In the genomic region with DNA sequence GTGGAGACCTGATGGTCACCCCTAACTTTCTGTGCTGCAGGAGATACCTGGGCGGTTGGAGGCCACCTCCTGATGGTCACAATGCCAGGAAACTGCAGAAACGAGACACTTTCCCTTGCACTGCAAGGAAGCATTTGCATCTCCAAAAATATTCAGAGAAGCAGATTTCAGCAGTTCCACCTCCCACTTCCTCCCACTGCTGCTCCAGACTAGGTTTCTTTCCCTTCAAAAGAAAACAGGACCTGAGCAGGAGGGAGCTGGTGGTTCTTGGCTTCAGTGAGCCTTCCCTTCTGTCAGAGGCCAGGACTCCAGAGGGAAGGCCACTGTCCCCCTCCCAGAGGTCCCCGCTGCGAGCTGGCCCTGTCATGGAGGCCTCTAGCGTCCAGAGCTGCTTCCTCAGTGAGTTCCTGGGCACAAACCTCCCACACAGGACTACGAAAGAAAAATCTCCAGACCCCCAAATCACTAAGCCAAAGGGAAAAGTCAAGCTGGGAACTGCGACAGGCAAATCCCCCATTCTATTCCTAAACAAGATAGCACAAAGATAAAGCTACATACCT, we compare ENCODE assay signal across 32 cellular contexts. TPM values are rescaled to one million over a fixed set of nuclear protein-coding genes. Genes with fewer than 3 reads are reported as not detected.
DNase-seq lines count a peak whose midpoint lies in the region; ATAC-seq and TF ChIP-seq lines count a peak whose summit lies in the region.
"Had no signal": no experiment of that assay in that cellular context is flagged by ENCODE, and none has a peak within 500 bp of the region (broad histone marks: within the 10 kb centered on the region; RNA-seq: fewer than 3 reads in every experiment).

No MANE protein-coding gene starts in this region.

- TF ChIP-seq CTCF in WTC11 (IDR thresholded peaks at IDR 0.05) (no peak), dorsolateral prefrontal cortex (IDR thresholded peaks at IDR 0.05 in 54 of 56, conservative IDR thresholded peaks at IDR 0.05 in 2 of 56; ENCODE audit: low read depth in 1 of 56, partially characterized antibody in 56 of 56) (no peak)

- H3K9me3 Mint-ChIP-seq in WTC11, result no peaks in the 10 kb centered on the region
- no peaks in the 10 kb centered on the region for H3K9me3 Mint-ChIP-seq in effector memory CD8-positive, alpha-beta T cell
- H3K9me3 Mint-ChIP-seq in T-helper 2 cell treated with Interferon-gamma antibody and Interleukin-4, amounts not matched to agents 5 μg/mL and 100 μg/mL, for 36 hours, result no peaks in the 10 kb centered on the region
- H3K9me3 Mint-ChIP-seq: activated T-helper 2 cell treated with anti-CD3 and anti-CD28 coated beads, Interferon-gamma antibody, Interleukin-2, Interleukin-4, amounts not matched to agents 10 μg/mL and 5 μg/mL and 100 μg/mL, durations not matched to agents 14 hours and 24 hours and 36 hours; CD8-positive, alpha-beta memory T cell; T-helper 1 cell treated with Interleukin-12 subunit alpha and Interleukin-12 subunit beta and Interleukin-4 antibody, amounts not matched to agents 30 μg/mL and 1 μg/mL, for 36 hours had no signal

- CTCF ChIA-PET in WTC11 (lab: Charles Lee), result interaction anchor here (0.8 to 2.8 kb wide), 3 partner anchors 17 to 251 kb away, joined by 3 to 10 read pairs (median 9); no protein-coding TSS in a partner anchor

- peak overlapping the region in 47 of 59 donors; percentile 1 to 75 (median 50) for H3K27ac ChIP-seq in dorsolateral prefrontal cortex
- H3K27ac ChIP-seq: brain microvascular endothelial cell, esophagus muscularis mucosa, foreskin keratinocyte, heart left ventricle, parathyroid adenoma, thoracic aorta, vagina had no signal

- H3K4me1 Mint-ChIP-seq in WTC11, result peaks cover 20% of the 10 kb centered on the region
- H3K4me1 Mint-ChIP-seq in effector memory CD8-positive, alpha-beta T cell (ENCODE audit: low read depth in 2 of 2), result no peaks in the 10 kb centered on the region
- no peaks in the 10 kb centered on the region for H3K4me1 Mint-ChIP-seq in T-helper 2 cell treated with Interferon-gamma antibody and Interleukin-4, amounts not matched to agents 5 μg/mL and 100 μg/mL, for 36 hours (ENCODE audit: low read depth)
- H3K4me1 Mint-ChIP-seq: B cell; CD8-positive, alpha-beta memory T cell had no signal

- POLR2A ChIA-PET in WTC11 (lab: Charles Lee), result interaction anchor here (0.7 kb wide), 1 partner anchor 46 kb away, joined by 3 read pairs; a partner anchor contains a TSS

- no peaks in the 10 kb centered on the region for H3K27me3 Mint-ChIP-seq in WTC11 (ENCODE audit: low read depth)
- H3K27me3 Mint-ChIP-seq in effector memory CD8-positive, alpha-beta T cell, result no peaks in the 10 kb centered on the region
- H3K27me3 Mint-ChIP-seq in T-helper 2 cell treated with Interferon-gamma antibody and Interleukin-4, amounts not matched to agents 5 μg/mL and 100 μg/mL, for 36 hours (ENCODE audit: low read depth), result no peaks in the 10 kb centered on the region
- H3K27me3 Mint-ChIP-seq: B cell; CD8-positive, alpha-beta memory T cell had no signal

- no peak overlapping the region for H3K4me3 Mint-ChIP-seq in WTC11
- no peak overlapping the region for H3K4me3 Mint-ChIP-seq in effector memory CD8-positive, alpha-beta T cell
- no peak overlapping the region for H3K4me3 Mint-ChIP-seq in T-helper 2 cell treated with Interferon-gamma antibody and Interleukin-4, amounts not matched to agents 5 μg/mL and 100 μg/mL, for 36 hours
- H3K4me3 Mint-ChIP-seq: B cell; CD8-positive, alpha-beta memory T cell; T-helper 1 cell treated with Interleukin-12 subunit alpha and Interleukin-12 subunit beta and Interleukin-4 antibody, amounts not matched to agents 30 μg/mL and 1 μg/mL, for 36 hours had no signal

- ATAC-seq in WTC11, result no peak
- no peak for ATAC-seq in effector memory CD8-positive, alpha-beta T cell (replicated peaks)
- ATAC-seq in HG02981 (IDR thresholded peaks at IDR 0.05; ENCODE audit: unreplicated experiment), result no peak
- ATAC-seq: foreskin keratinocyte; heart left ventricle; PC-3; right cardiac atrium; SK-N-SH treated with all-trans-retinoic acid at 6 μM for 48 hours; stimulated activated naive CD8-positive, alpha-beta T cell treated with anti-CD3 and anti-CD28 coated beads, Interleukin-15, Interleukin-2, amounts not matched to agents 100 U/mL and 50 U/mL, for 24 hours had no signal

- peaks cover 0 to 59% (median 10%) of the 10 kb centered on the region in 45 donors for H3K27me3 ChIP-seq in dorsolateral prefrontal cortex
- H3K27me3 ChIP-seq: brain microvascular endothelial cell, foreskin keratinocyte, vagina had no signal

- in situ Hi-C loops in G401 (cut with HindIII; ENCODE audit: low sequenced_read_pairs), result no loop called here

- peaks cover 36% of the 10 kb centered on the region for H3K36me3 Mint-ChIP-seq in WTC11
- no peaks in the 10 kb centered on the region for H3K36me3 Mint-ChIP-seq in effector memory CD8-positive, alpha-beta T cell (ENCODE audit: insufficient read depth)
- H3K36me3 Mint-ChIP-seq in T-helper 2 cell treated with Interferon-gamma antibody and Interleukin-4, amounts not matched to agents 5 μg/mL and 100 μg/mL, for 36 hours (ENCODE audit: low read depth), result peaks cover under 1% of the 10 kb centered on the region

- intact Hi-C loops in dorsolateral prefrontal cortex (cut with DNase I), result no loop called here

- H3K27ac Mint-ChIP-seq in WTC11, result peak overlapping the region; percentile 70
- H3K27ac Mint-ChIP-seq in effector memory CD8-positive, alpha-beta T cell, result no peak overlapping the region
- H3K27ac Mint-ChIP-seq in T-helper 2 cell treated with Interferon-gamma antibody and Interleukin-4, amounts not matched to agents 5 μg/mL and 100 μg/mL, for 36 hours, result no peak overlapping the region
- H3K27ac Mint-ChIP-seq: activated T-helper 2 cell treated with anti-CD3 and anti-CD28 coated beads, Interferon-gamma antibody, Interleukin-2, Interleukin-4, amounts not matched to agents 10 μg/mL and 5 μg/mL and 100 μg/mL, durations not matched to agents 14 hours and 24 hours and 36 hours; B cell; T-helper 1 cell treated with Interleukin-12 subunit alpha and Interleukin-12 subunit beta and Interleukin-4 antibody, amounts not matched to agents 30 μg/mL and 1 μg/mL, for 36 hours had no signal

- DNase-seq in G401 (ENCODE audit: low spot score) (peak; percentile 37), WTC11 (ENCODE audit: low spot score) (no peak), dorsolateral prefrontal cortex (no peak), occipital lobe (lab: John Stamatoyannopoulos, UW) (peak; percentile 16)
- DNase-seq in effector memory CD8-positive, alpha-beta T cell, result no peak
- DNase-seq in T-helper 2 cell treated with Interferon-gamma antibody and Interleukin-4, amounts not matched to agents 5 μg/mL and 100 μg/mL, for 36 hours (ENCODE audit: low spot score), result no peak
- DNase-seq in activated CD4-positive, CD25-positive, alpha-beta regulatory T cell (lab: John Stamatoyannopoulos, UW), result no peak
- DNase-seq: activated CD4-positive, alpha-beta T cell treated with anti-CD3 and anti-CD28 coated beads for 1 hour; activated naive CD4-positive, alpha-beta T cell treated with anti-CD3 and anti-CD28 coated beads, Interleukin-2, amount 50 U/mL, for 16 hours; brain microvascular endothelial cell; CD8-positive, alpha-beta memory T cell; cortex of kidney; foreskin keratinocyte; HCEC 1CT; heart left ventricle; kidney; NCI-H146; NCI-H345; NCI-H69; PC-3; right cardiac atrium; stimulated activated naive CD8-positive, alpha-beta T cell treated with anti-CD3 and anti-CD28 coated beads, Interleukin-15, Interleukin-2, amounts not matched to agents 100 U/mL and 50 U/mL, for 24 hours had no signal

- no peak overlapping the region for H3K4me3 ChIP-seq in dorsolateral prefrontal cortex
- H3K4me3 ChIP-seq: esophagus muscularis mucosa, heart left ventricle, smooth muscle cell, thoracic aorta, vagina had no signal

TF ChIP-seq in WTC11, 78 proteins besides CTCF, POLR2A, EP300 and RAD21 (continues in another document):
- TF ChIP-seq ELF4 (CRISPR knock-in tag; IDR thresholded peaks at IDR 0.05; ENCODE audit: low read depth) (no peak), FOXJ3 (CRISPR knock-in tag; IDR thresholded peaks at IDR 0.05; ENCODE audit: borderline replicate concordance) (no peak), ZNF396 (CRISPR knock-in tag; IDR thresholded peaks at IDR 0.05; ENCODE audit: borderline replicate concordance) (no peak), RORB (CRISPR knock-in tag; IDR thresholded peaks at IDR 0.05) (no peak), CBFB (CRISPR knock-in tag; IDR thresholded peaks at IDR 0.05; ENCODE audit: low read depth) (no peak), ESRRA (CRISPR knock-in tag; IDR thresholded peaks at IDR 0.05; ENCODE audit: borderline replicate concordance) (no peak), HMGA2 (CRISPR knock-in tag; IDR thresholded peaks at IDR 0.05) (no peak), KAT7 (CRISPR knock-in tag; IDR thresholded peaks at IDR 0.05; ENCODE audit: borderline replicate concordance) (no peak), TEAD4 (CRISPR knock-in tag; IDR thresholded peaks at IDR 0.05) (no peak), ATF1 (CRISPR knock-in tag; IDR thresholded peaks at IDR 0.05) (no peak), SOX15 (CRISPR knock-in tag; IDR thresholded peaks at IDR 0.05) (no peak)
- TF ChIP-seq, protein P1, sequence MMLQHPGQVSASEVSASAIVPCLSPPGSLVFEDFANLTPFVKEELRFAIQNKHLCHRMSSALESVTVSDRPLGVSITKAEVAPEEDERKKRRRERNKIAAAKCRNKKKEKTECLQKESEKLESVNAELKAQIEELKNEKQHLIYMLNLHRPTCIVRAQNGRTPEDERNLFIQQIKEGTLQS (CRISPR knock-in tag; conservative IDR thresholded peaks at IDR 0.05), result no peak
- TF ChIP-seq, protein P2, sequence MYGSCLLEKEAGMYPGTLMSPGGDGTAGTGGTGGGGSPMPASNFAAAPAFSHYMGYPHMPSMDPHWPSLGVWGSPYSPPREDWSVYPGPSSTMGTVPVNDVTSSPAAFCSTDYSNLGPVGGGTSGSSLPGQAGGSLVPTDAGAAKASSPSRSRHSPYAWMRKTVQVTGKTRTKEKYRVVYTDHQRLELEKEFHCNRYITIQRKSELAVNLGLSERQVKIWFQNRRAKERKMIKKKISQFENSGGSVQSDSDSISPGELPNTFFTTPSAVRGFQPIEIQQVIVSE (CRISPR knock-in tag; IDR thresholded peaks at IDR 0.05; ENCODE audit: borderline replicate concordance), result no peak

RNA-seq across cellular contexts. Expression of a gene that starts 35.9 kb away (rescaled TPM):
- 145 and 154 TPM in 2 replicates for total RNA-seq in G401 (2014; rRNA removed; shearing (Covaris generic))
- total RNA-seq in WTC11 (2021), result 99.0 to 103 TPM (median 99.8 TPM) in 3 replicates
- 1,000 to 10,000 TPM in 18 of 120 experiments, 100 to 1,000 TPM in 102; 509 to 1,404 (median 816) TPM for total RNA-seq in dorsolateral prefrontal cortex
- total RNA-seq in occipital lobe, result 418 TPM
- total RNA-seq: activated T-helper 2 cell treated with anti-CD3 and anti-CD28 coated beads, Interferon-gamma antibody, Interleukin-2, Interleukin-4, amounts not matched to agents 10 μg/mL and 5 μg/mL and 100 μg/mL, durations not matched to agents 14 hours and 24 hours and 36 hours; B cell; CD8-positive, alpha-beta memory T cell; foreskin keratinocyte had no signal

RNA-seq across cellular contexts. Expression of a gene that starts 46.4 kb away (rescaled TPM):
- total RNA-seq in G401 (2014; rRNA removed; shearing (Covaris generic)), result 17.0 and 26.9 TPM in 2 replicates
- total RNA-seq in WTC11 (2021), result 22.8 to 25.1 TPM (median 23.4 TPM) in 3 replicates
- total RNA-seq in dorsolateral prefrontal cortex, result 10 to 100 TPM; 15.1 to 51.5 (median 29.7) TPM
- 20.7 TPM for total RNA-seq in occipital lobe

RNA-seq across cellular contexts. Expression of a gene that starts 46.5 kb away (rescaled TPM):
- total RNA-seq in G401 (2014; rRNA removed; shearing (Covaris generic)), result 17.2 and 17.6 TPM in 2 replicates
- total RNA-seq in WTC11 (2021), result 10.2 to 13.9 TPM (median 10.7 TPM) in 3 replicates
- 10 to 100 TPM; 17.2 to 38.9 (median 28.2) TPM for total RNA-seq in dorsolateral prefrontal cortex
- 76.7 TPM for total RNA-seq in occipital lobe

Comparison
In these comparisons a context has a peak if more than half of its experiments do, and no peak if none do; other contexts are left out.
1. DNase-seq: peak in G401 (single experiment) and occipital lobe (single experiment); none in WTC11 (single experiment), dorsolateral prefrontal cortex (0 of 10), effector memory CD8-positive, alpha-beta T cell (0 of 3), T-helper 2 cell treated with Interferon-gamma antibody and Interleukin-4, amounts not matched to agents 5 μg/mL and 100 μg/mL, for 36 hours (single experiment) and activated CD4-positive, CD25-positive, alpha-beta regulatory T cell (0 of 4).